Comparison of ENCODE assay signal across 9 cellular contexts in the genomic region with DNA sequence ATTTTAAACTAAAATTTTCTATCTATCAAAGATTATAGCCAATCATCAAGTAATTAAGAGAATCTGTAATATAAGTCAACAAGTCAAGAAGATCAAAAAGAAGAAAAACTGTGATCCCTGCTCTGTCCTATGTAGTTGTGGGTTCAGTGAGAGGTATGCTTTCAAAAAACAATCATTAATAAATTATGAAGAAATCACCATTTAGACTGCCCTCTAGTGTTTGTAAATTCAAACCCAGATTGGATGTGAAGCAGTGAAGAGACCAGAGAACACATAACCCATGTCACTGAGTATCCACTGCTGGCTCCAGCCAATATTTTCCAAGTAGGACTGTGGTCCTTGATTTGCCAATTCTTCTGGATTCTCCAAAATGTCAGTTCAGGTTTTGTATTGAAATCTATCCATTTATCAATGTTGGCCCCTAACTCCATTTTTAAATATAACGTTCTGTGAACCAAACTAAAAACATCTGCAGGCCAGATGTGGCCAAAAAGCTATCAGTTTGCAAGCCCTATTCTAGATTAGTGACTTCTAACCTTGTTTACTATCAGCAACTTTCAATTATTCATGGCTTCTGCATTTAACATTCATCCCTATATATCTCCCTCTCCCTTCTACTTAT.
DNase-seq lines count a peak whose midpoint lies in the region; TF ChIP-seq lines count a peak whose summit lies in the region.
"Had no signal": no experiment of that assay in that cellular context is flagged by ENCODE, and none has a peak within 500 bp of the region (broad histone marks: within the 10 kb centered on the region; RNA-seq: fewer than 3 reads in every experiment).

No MANE protein-coding gene starts in this region.

- no peak overlapping the region for H2AFZ ChIP-seq in OCI-LY3 (ENCODE audit: low read depth, low read length)
- peak overlapping the region; percentile 23 for H2AFZ ChIP-seq in smooth muscle cell (ENCODE audit: low read depth)

- H3K4me3 Mint-ChIP-seq in activated naive CD4-positive, alpha-beta T cell treated with anti-CD3 and anti-CD28 coated beads for 36 hours = no peak overlapping the region
- H3K4me3 Mint-ChIP-seq: B cell had no signal

- H3K27ac ChIP-seq in OCI-LY3 (ENCODE audit: low read length) = no peak overlapping the region
- H3K27ac ChIP-seq in smooth muscle cell (ENCODE audit: low read depth) = no peak overlapping the region

- peak; percentile 65 for DNase-seq in NCI-H2107 treated with DMSO at 0.1 percent for 48 hours (lab: John Stamatoyannopoulos, UW; ENCODE audit: unreplicated experiment)
- no peak for DNase-seq in NCI-H2107 (lab: John Stamatoyannopoulos, UW)
- DNase-seq in fibroblast of pulmonary artery (ENCODE audit: low read depth) = peak; percentile 58
- DNase-seq in smooth muscle cell (lab: John Stamatoyannopoulos, UW; ENCODE audit: unreplicated experiment) = no peak
- DNase-seq in amygdala (lab: John Stamatoyannopoulos, UW) = no peak
- no peak for DNase-seq in activated naive CD4-positive, alpha-beta T cell treated with anti-CD3 and anti-CD28 coated beads for 36 hours
- no peak for DNase-seq in ureter (ENCODE audit: low spot score)

- H3K4me3 ChIP-seq in OCI-LY3 (ENCODE audit: low read length) = no peak overlapping the region
- H3K4me3 ChIP-seq in fibroblast of pulmonary artery (replicated peaks; ENCODE audit: low read depth, low read length) = no peak overlapping the region
- H3K4me3 ChIP-seq in smooth muscle cell = no peak overlapping the region

- H3K4me2 ChIP-seq in OCI-LY3 (ENCODE audit: low read length) (no peak overlapping the region), smooth muscle cell (no peak overlapping the region)

- H3K4me1 ChIP-seq in OCI-LY3 (ENCODE audit: low read length) (no peaks in the 10 kb centered on the region), smooth muscle cell (ENCODE audit: low read depth) (peaks cover 3% of the 10 kb centered on the region)

- H3K36me3 ChIP-seq in OCI-LY3 (replicated peaks; ENCODE audit: low read depth, low read length) (no peaks in the 10 kb centered on the region), smooth muscle cell (ENCODE audit: low read depth) (no peaks in the 10 kb centered on the region)

- H3K27me3 ChIP-seq in OCI-LY3 (ENCODE audit: low read depth, low read length) (no peaks in the 10 kb centered on the region), smooth muscle cell (ENCODE audit: low read depth) (no peaks in the 10 kb centered on the region)

- intact Hi-C loops in activated naive CD4-positive, alpha-beta T cell treated with anti-CD3 and anti-CD28 coated beads for 36 hours (cut with micrococcal nuclease) = loop anchor here (5.0 kb wide), 1 partner anchor 1153 kb away; no protein-coding TSS in a partner anchor

- H3K4me1 Mint-ChIP-seq in activated naive CD4-positive, alpha-beta T cell treated with anti-CD3 and anti-CD28 coated beads for 36 hours (ENCODE audit: low read depth) = no peaks in the 10 kb centered on the region
- H3K4me1 Mint-ChIP-seq: B cell had no signal

- no peaks in the 10 kb centered on the region for H3K36me3 Mint-ChIP-seq in activated naive CD4-positive, alpha-beta T cell treated with anti-CD3 and anti-CD28 coated beads for 36 hours (ENCODE audit: low read depth)

- no peaks in the 10 kb centered on the region for H3K27me3 Mint-ChIP-seq in activated naive CD4-positive, alpha-beta T cell treated with anti-CD3 and anti-CD28 coated beads for 36 hours (ENCODE audit: low read depth)
- H3K27me3 Mint-ChIP-seq: B cell had no signal

- CTCF ChIA-PET in activated naive CD4-positive, alpha-beta T cell treated with anti-CD3 and anti-CD28 coated beads for 36 hours (lab: Charles Lee) = no interaction called here

- H3F3A ChIP-seq in smooth muscle cell (ENCODE audit: low read depth) = no peaks in the 10 kb centered on the region

- no peaks in the 10 kb centered on the region for H4K20me1 ChIP-seq in OCI-LY3 (ENCODE audit: insufficient read depth, low read length)
- H4K20me1 ChIP-seq in smooth muscle cell (ENCODE audit: low read depth) = no peaks in the 10 kb centered on the region

- WGBS in smooth muscle cell (ENCODE audit: low lambda C conversion rate) = 23% methylated on average over 1 of the region's 1 CpG

- H3K27ac Mint-ChIP-seq in activated naive CD4-positive, alpha-beta T cell treated with anti-CD3 and anti-CD28 coated beads for 36 hours = no peak overlapping the region
- H3K27ac Mint-ChIP-seq: B cell had no signal

- peaks cover 1% of the 10 kb centered on the region for H3K9me3 Mint-ChIP-seq in activated naive CD4-positive, alpha-beta T cell treated with anti-CD3 and anti-CD28 coated beads for 36 hours

- peak; percentile 48 for TF ChIP-seq CTCF in OCI-LY3 (IDR thresholded peaks at IDR 0.05; ENCODE audit: low read depth, low read length)
- TF ChIP-seq CTCF in fibroblast of pulmonary artery (IDR thresholded peaks at IDR 0.05; ENCODE audit: low read length, missing control alignments) = peak; percentile 61
- peak; percentile 46 for TF ChIP-seq CTCF in smooth muscle cell (IDR thresholded peaks at IDR 0.05; ENCODE audit: borderline replicate concordance, insufficient read depth, poor library complexity, severe bottlenecking)

- H3K79me2 ChIP-seq in OCI-LY3 (ENCODE audit: low read length) = no peaks in the 10 kb centered on the region
- no peaks in the 10 kb centered on the region for H3K79me2 ChIP-seq in smooth muscle cell (ENCODE audit: low read depth)

- no peak overlapping the region for H3K9ac ChIP-seq in OCI-LY3 (ENCODE audit: low read length)
- H3K9ac ChIP-seq in smooth muscle cell (ENCODE audit: low read depth) = no peak overlapping the region

- H3K9me3 ChIP-seq in OCI-LY3 (ENCODE audit: insufficient read depth, low read length) = no peaks in the 10 kb centered on the region
- no peaks in the 10 kb centered on the region for H3K9me3 ChIP-seq in smooth muscle cell (replicated peaks; ENCODE audit: low read depth)

Comparison
In these comparisons a context has a peak if more than half of its experiments do, and no peak if none do; other contexts are left out.
1. DNase-seq: peak in NCI-H2107 treated with DMSO at 0.1 percent for 48 hours (single experiment) and fibroblast of pulmonary artery (single experiment); none in NCI-H2107 (single experiment), smooth muscle cell (single experiment), amygdala (0 of 56), activated naive CD4-positive, alpha-beta T cell treated with anti-CD3 and anti-CD28 coated beads for 36 hours (single experiment) and ureter (single experiment).
2. Peak in every context shown above with its lines, with median percentiles within 50 percentile points of each other: CTCF ChIP-seq.